15 cellular contexts compared by ENCODE assay signal in the genomic region with DNA sequence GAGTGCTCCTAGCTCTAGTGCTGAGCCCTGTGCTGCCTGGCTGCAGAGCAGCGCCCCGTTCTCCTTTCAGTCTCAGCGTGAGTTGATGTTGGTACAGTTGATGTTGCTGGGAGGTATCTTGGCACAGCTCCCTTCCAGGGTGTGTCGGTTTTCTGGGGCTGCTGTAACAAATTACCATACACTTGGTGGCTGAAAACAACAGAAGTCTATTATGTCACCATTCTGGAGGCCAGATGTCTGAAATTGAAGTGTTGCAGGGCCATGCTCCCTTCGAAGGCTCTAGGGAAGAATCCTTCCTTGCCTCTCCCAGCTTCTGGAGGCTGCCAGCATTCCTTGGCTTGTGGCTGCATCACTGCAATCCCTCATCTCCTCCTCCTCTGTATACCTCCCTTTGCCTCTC.
"Had no signal": no experiment of that assay in that cellular context is flagged by ENCODE, and none has a peak within 500 bp of the region (broad histone marks: within the 10 kb centered on the region; RNA-seq: fewer than 3 reads in every experiment).

No MANE protein-coding gene starts in this region.

- H3K27ac Mint-ChIP-seq: nephron progenitor cell; stimulated activated naive B cell treated with anti-CD40 and anti-IgM and Interleukin-4, amounts not matched to agents 10 μg/mL and 1 μg/mL and 100 μg/mL, for 72 hours had no signal

- DNase-seq: activated CD4-positive, alpha-beta T cell treated with anti-CD3 and anti-CD28 coated beads, Interleukin-2, amount 50 U/mL, for 4 hours; activated gamma-delta T cell treated with Interleukin-2 at 50 U/mL for 16 hours; effector CD8-positive, alpha-beta T cell; esophagus squamous epithelium; foreskin keratinocyte; hippocampal formation; islet precursor cell; mammary epithelial cell; nephron progenitor cell; retina; stimulated activated naive B cell treated with anti-CD40 and anti-IgM and Interleukin-4, amounts not matched to agents 10 μg/mL and 1 μg/mL and 100 μg/mL, for 72 hours; upper lobe of left lung had no signal

- H3K27ac ChIP-seq: esophagus squamous epithelium, foreskin keratinocyte, thoracic aorta, upper lobe of left lung had no signal

- H3K4me1 ChIP-seq: foreskin keratinocyte had no signal

- H3K27me3 ChIP-seq: esophagus squamous epithelium, foreskin keratinocyte, upper lobe of left lung had no signal

- H3K9me3 Mint-ChIP-seq: activated naive CD4-positive, alpha-beta T cell treated with anti-CD3 and anti-CD28 coated beads, Interleukin-2, amount 50 U/mL, for 72 hours had no signal

- ATAC-seq: activated naive CD4-positive, alpha-beta T cell treated with anti-CD3 and anti-CD28 coated beads, Interleukin-2, amount 50 U/mL, for 72 hours; foreskin keratinocyte; left lobe of liver; stimulated activated naive B cell treated with anti-CD40 and anti-IgM and Interleukin-4, amounts not matched to agents 10 μg/mL and 1 μg/mL and 100 μg/mL, for 72 hours had no signal

- H3K9me3 ChIP-seq: esophagus squamous epithelium had no signal

- H3K4me3 ChIP-seq: esophagus squamous epithelium, thoracic aorta, upper lobe of left lung had no signal

- H3K4me3 Mint-ChIP-seq: nephron progenitor cell; stimulated activated naive B cell treated with anti-CD40 and anti-IgM and Interleukin-4, amounts not matched to agents 10 μg/mL and 1 μg/mL and 100 μg/mL, for 72 hours had no signal
